Comparison of ENCODE assay signal across 13 cellular contexts in the genomic region with DNA sequence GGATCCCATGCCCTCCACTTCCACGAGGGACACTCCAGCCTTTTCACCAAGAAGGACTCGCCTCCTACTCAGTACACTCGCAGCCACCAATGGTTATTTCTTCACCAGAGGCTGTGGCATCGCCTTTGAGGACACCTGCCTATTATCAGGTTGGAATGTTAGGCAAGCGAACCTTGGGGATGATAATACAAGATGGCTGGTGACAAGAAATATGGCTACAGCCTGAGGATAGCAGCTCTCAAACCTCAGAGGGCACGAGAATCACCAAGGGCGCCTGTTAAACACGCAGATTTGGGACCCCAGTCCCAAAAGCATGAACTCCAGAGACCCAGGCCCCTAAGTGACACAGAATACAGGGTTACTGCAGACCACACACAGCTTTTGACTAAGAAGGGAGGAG. TPM values are rescaled to one million over a fixed set of nuclear protein-coding genes. Genes with fewer than 3 reads are reported as not detected.
DNase-seq lines count a peak whose midpoint lies in the region; ATAC-seq and TF ChIP-seq lines count a peak whose summit lies in the region.
"Had no signal": no experiment of that assay in that cellular context is flagged by ENCODE, and none has a peak within 500 bp of the region (broad histone marks: within the 10 kb centered on the region; RNA-seq: fewer than 3 reads in every experiment).

No MANE protein-coding gene starts in this region.

- no peaks in the 10 kb centered on the region for H3K9me3 Mint-ChIP-seq in activated T-cell treated with anti-CD3 and anti-CD28 coated beads, Interleukin-2, amount 50 U/mL, for 24 hours
- H3K9me3 Mint-ChIP-seq in activated T-cell treated with anti-CD3 and anti-CD28 coated beads, Interleukin-2, amount 50 U/mL, for 4 hours = no peaks in the 10 kb centered on the region

- no peak for TF ChIP-seq CTCF in GM10266 (IDR thresholded peaks at IDR 0.05; ENCODE audit: control insufficient read depth, insufficient read depth, low read depth, missing control alignments)

- peaks cover 25% of the 10 kb centered on the region for H3K36me3 Mint-ChIP-seq in activated T-cell treated with anti-CD3 and anti-CD28 coated beads, Interleukin-2, amount 50 U/mL, for 24 hours (ENCODE audit: low read depth)
- H3K36me3 Mint-ChIP-seq in activated T-cell treated with anti-CD3 and anti-CD28 coated beads, Interleukin-2, amount 50 U/mL, for 4 hours (ENCODE audit: insufficient read depth) = peaks cover 14% of the 10 kb centered on the region
- peaks cover 4% of the 10 kb centered on the region for H3K36me3 Mint-ChIP-seq in T-helper 17 cell (ENCODE audit: low read depth)

- no peak overlapping the region for H3K4me3 Mint-ChIP-seq in activated T-cell treated with anti-CD3 and anti-CD28 coated beads, Interleukin-2, amount 50 U/mL, for 24 hours
- no peak overlapping the region for H3K4me3 Mint-ChIP-seq in activated T-cell treated with anti-CD3 and anti-CD28 coated beads, Interleukin-2, amount 50 U/mL, for 4 hours
- H3K4me3 Mint-ChIP-seq in T-helper 17 cell = peak overlapping the region; percentile 90

- peaks cover 95% of the 10 kb centered on the region for H3K4me1 Mint-ChIP-seq in activated T-cell treated with anti-CD3 and anti-CD28 coated beads, Interleukin-2, amount 50 U/mL, for 24 hours (ENCODE audit: low read depth)
- H3K4me1 Mint-ChIP-seq in activated T-cell treated with anti-CD3 and anti-CD28 coated beads, Interleukin-2, amount 50 U/mL, for 4 hours (ENCODE audit: low read depth) = peaks cover 91% of the 10 kb centered on the region
- peaks cover 74% of the 10 kb centered on the region for H3K4me1 Mint-ChIP-seq in T-helper 17 cell

- no peaks in the 10 kb centered on the region for H3K27me3 Mint-ChIP-seq in activated T-cell treated with anti-CD3 and anti-CD28 coated beads, Interleukin-2, amount 50 U/mL, for 24 hours
- no peaks in the 10 kb centered on the region for H3K27me3 Mint-ChIP-seq in activated T-cell treated with anti-CD3 and anti-CD28 coated beads, Interleukin-2, amount 50 U/mL, for 4 hours (ENCODE audit: low read depth)
- H3K27me3 Mint-ChIP-seq in T-helper 17 cell = no peaks in the 10 kb centered on the region

- H3K27ac ChIP-seq in substantia nigra (ENCODE audit: low read depth, low read length, poor library complexity, severe bottlenecking) = peak overlapping the region; percentile 98
- H3K27ac ChIP-seq: foreskin keratinocyte, SJCRH30 had no signal

- no peak for ATAC-seq in activated T-cell treated with anti-CD3 and anti-CD28 coated beads, Interleukin-2, amount 50 U/mL, for 4 hours
- ATAC-seq in T-helper 17 cell = no peak
- no peak for ATAC-seq in GM18868 (IDR thresholded peaks at IDR 0.05; ENCODE audit: unreplicated experiment)
- ATAC-seq: foreskin keratinocyte had no signal

- no peak for DNase-seq in activated T-cell treated with anti-CD3 and anti-CD28 coated beads, Interleukin-2, amount 50 U/mL, for 24 hours
- no peak for DNase-seq in activated T-cell treated with anti-CD3 and anti-CD28 coated beads, Interleukin-2, amount 50 U/mL, for 4 hours
- no peak for DNase-seq in T-helper 17 cell
- DNase-seq in islet precursor cell = peak; percentile 58
- no peak for DNase-seq in substantia nigra (lab: John Stamatoyannopoulos, UW)
- DNase-seq in NCI-H187 treated with DMSO at 0.1 percent for 48 hours (lab: John Stamatoyannopoulos, UW) = no peak
- DNase-seq in GM10266 (ENCODE audit: extremely low spot score) = no peak
- DNase-seq: AML-193; central memory CD4-positive, alpha-beta T cell; foreskin keratinocyte; Karpas-422; SJCRH30 had no signal

- H3K9me3 ChIP-seq in T-helper 17 cell (ENCODE audit: control insufficient read depth, low read length, poor library complexity, severe bottlenecking) = no peaks in the 10 kb centered on the region
- H3K9me3 ChIP-seq: SJCRH30 had no signal

- peak overlapping the region; percentile 96 for H3K27ac Mint-ChIP-seq in activated T-cell treated with anti-CD3 and anti-CD28 coated beads, Interleukin-2, amount 50 U/mL, for 24 hours
- H3K27ac Mint-ChIP-seq in T-helper 17 cell = peak overlapping the region; percentile 95

RNA-seq across cellular contexts. Expression of gene CYTH1, which starts 58.1 kb away (rescaled TPM):
- 10 to 100 TPM; 55.9 to 99.3 (median 82.8) TPM for total RNA-seq in activated T-cell treated with anti-CD3 and anti-CD28 coated beads, Interleukin-2, amount 50 U/mL, for 4 hours
- total RNA-seq in T-helper 17 cell = 100 to 1,000 TPM; 462 to 497 TPM

Comparison
In these comparisons a context has a peak if more than half of its experiments do, and no peak if none do; other contexts are left out.
1. RNA of gene CYTH1, which starts 58.1 kb away (total RNA-seq): 462 to 497 TPM in T-helper 17 cell; 55.9 to 99.3 TPM in activated T-cell treated with anti-CD3 and anti-CD28 coated beads, Interleukin-2, amount 50 U/mL, for 4 hours; every median in the first group is over 4 times any median in the second.